In genomic region chrX:27078371-27078770, GRCh38 we compare ENCODE assay signal across 17 cellular contexts.
DNase-seq lines count a peak whose midpoint lies in the region; ATAC-seq and TF ChIP-seq lines count a peak whose summit lies in the region.
"Had no signal": no experiment of that assay in that cellular context is flagged by ENCODE, and none has a peak within 500 bp of the region (broad histone marks: within the 10 kb centered on the region; RNA-seq: fewer than 3 reads in every experiment).

No MANE protein-coding gene starts in this region.

- BruUV-seq in PC-3 (replicated peaks; lab: Mats Ljungman, UMichigan), result no TSS peak

- no peaks in the 10 kb centered on the region for H3K9me2 ChIP-seq in PC-3 (replicated peaks; ENCODE audit: low read length)

- no peaks in the 10 kb centered on the region for H3K27me3 ChIP-seq in PC-3 (ENCODE audit: low read length)
- H3K27me3 ChIP-seq: BE2C had no signal

- intact Hi-C loops in PC-3 (cut with micrococcal nuclease), result no loop called here

- ATAC-seq in PC-3, result no peak
- ATAC-seq: GM23338, HCT116 had no signal

- CTCF ChIA-PET in PC-3 (lab: Charles Lee), result no interaction called here

- peak overlapping the region; percentile 11; the same call in 1 of the 2 replicates for H3K27ac ChIP-seq in PC-3 (ENCODE audit: low read length)
- H3K27ac ChIP-seq: BLaER1 treated with 17β-estradiol and CSF1 and Interleukin-3, amounts not matched to agents 10 nM and 100 nM had no signal

- no peaks in the 10 kb centered on the region for H3K36me3 ChIP-seq in PC-3 (ENCODE audit: low read depth, low read length)
- H3K36me3 ChIP-seq: BE2C; BLaER1 treated with 17β-estradiol and CSF1 and Interleukin-3, amounts not matched to agents 10 nM and 100 nM had no signal

- no peaks in the 10 kb centered on the region for H3K4me1 ChIP-seq in PC-3 (ENCODE audit: insufficient read depth, low read length)
- H3K4me1 ChIP-seq: BE2C; BLaER1 treated with 17β-estradiol and CSF1 and Interleukin-3, amounts not matched to agents 10 nM and 100 nM had no signal

- H3K9ac ChIP-seq in PC-3 (ENCODE audit: low read length), result no peak overlapping the region
- H3K9ac ChIP-seq: BLaER1 treated with 17β-estradiol and CSF1 and Interleukin-3, amounts not matched to agents 10 nM and 100 nM had no signal

- H3K79me2 ChIP-seq in PC-3 (ENCODE audit: low read length), result no peaks in the 10 kb centered on the region

- no peaks in the 10 kb centered on the region for H3K9me3 ChIP-seq in PC-3 (ENCODE audit: low read length)
- H3K9me3 ChIP-seq: BE2C had no signal

- DNase-seq in A172 (ENCODE audit: low spot score) (peak; percentile 56), PC-3 (no peak), fibroblast of the aortic adventitia (ENCODE audit: low read depth) (peak; percentile 22), Ammon's horn (ENCODE audit: low spot score) (no peak), islet precursor cell (no peak)
- DNase-seq in activated CD8-positive, alpha-beta memory T cell treated with anti-CD3 and anti-CD28 coated beads, Interleukin-2, amount 50 U/mL, for 4 hours, result no peak
- DNase-seq: 8988T; BE2C; CD4-positive, alpha-beta T cell; CD8-positive, alpha-beta memory T cell; DMS53; DMS79 treated with DMSO at 0.1 percent for 48 hours; GF-D8; H9 had no signal

- no peaks in the 10 kb centered on the region for H4K20me1 ChIP-seq in PC-3 (ENCODE audit: low read length)
- H4K20me1 ChIP-seq: BLaER1 treated with 17β-estradiol and CSF1 and Interleukin-3, amounts not matched to agents 10 nM and 100 nM had no signal

- POLR2A ChIA-PET in PC-3 (lab: Charles Lee; ENCODE audit: unreplicated experiment), result no interaction called here

- TF ChIP-seq CTCF in PC-3 (conservative IDR thresholded peaks at IDR 0.05; ENCODE audit: low read depth, low read length), result no peak
- no peak for TF ChIP-seq CTCF in fibroblast of the aortic adventitia (IDR thresholded peaks at IDR 0.05; ENCODE audit: insufficient read depth, low read length)

- no peak overlapping the region for H2AFZ ChIP-seq in PC-3 (ENCODE audit: low read length)
- H2AFZ ChIP-seq: GM23338 had no signal

- H3F3A ChIP-seq in PC-3 (ENCODE audit: low read length, unreplicated experiment), result no peaks in the 10 kb centered on the region

- no peak overlapping the region for H3K4me3 ChIP-seq in PC-3 (ENCODE audit: low read length)
- H3K4me3 ChIP-seq in fibroblast of the aortic adventitia (ENCODE audit: low read depth, low read length), result no peak overlapping the region
- H3K4me3 ChIP-seq: BLaER1 treated with 17β-estradiol and CSF1 and Interleukin-3, amounts not matched to agents 10 nM and 100 nM; GM23338 had no signal

- H3K4me2 ChIP-seq in PC-3 (ENCODE audit: low read length), result no peak overlapping the region
- H3K4me2 ChIP-seq: BLaER1 treated with 17β-estradiol and CSF1 and Interleukin-3, amounts not matched to agents 10 nM and 100 nM; GM23338 had no signal

Comparison
In these comparisons a context has a peak if more than half of its experiments do, and no peak if none do; other contexts are left out.
1. DNase-seq: peak in A172 (single experiment) and fibroblast of the aortic adventitia (single experiment); none in PC-3 (single experiment), activated CD8-positive, alpha-beta memory T cell treated with anti-CD3 and anti-CD28 coated beads, Interleukin-2, amount 50 U/mL, for 4 hours (single experiment), Ammon's horn (single experiment) and islet precursor cell (single experiment).